8 cellular contexts compared by ENCODE assay signal in the genomic region with DNA sequence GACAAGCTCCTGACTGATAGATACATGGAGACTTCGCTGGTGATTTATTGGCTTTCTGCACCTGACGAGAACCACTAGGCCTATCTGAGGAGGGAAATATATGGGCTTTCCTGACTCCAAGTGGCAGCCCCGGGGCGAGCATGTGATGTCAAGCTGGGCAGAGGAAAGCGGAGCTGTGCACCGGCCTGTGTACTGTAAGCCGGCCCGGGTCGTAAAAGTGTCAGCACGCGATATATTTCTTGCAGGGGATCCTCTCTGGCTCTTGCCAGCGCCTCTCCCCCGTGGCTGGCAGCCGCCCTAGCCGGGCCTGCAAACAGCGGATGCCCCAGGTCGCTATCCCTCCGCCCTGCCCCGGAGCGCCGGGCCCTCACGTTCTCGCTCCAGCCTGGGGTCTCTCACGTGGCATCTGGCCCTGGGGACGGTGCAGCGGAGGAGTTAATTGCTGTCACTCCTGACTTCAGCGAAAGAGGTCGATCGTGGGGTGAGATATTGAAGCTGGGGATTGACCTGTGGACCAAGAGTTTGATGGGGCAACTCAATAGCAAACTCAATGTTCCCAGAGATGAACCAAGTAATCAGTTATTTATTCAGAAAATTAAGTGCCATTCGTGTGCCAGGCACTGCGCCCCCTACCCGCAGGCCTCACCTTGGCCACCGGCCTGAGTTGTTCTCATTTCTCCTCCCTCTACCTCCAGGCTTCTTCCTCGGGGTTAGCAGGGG. TPM values are rescaled to one million over a fixed set of nuclear protein-coding genes. Genes with fewer than 3 reads are reported as not detected.
DNase-seq lines count a peak whose midpoint lies in the region; ATAC-seq, FAIRE-seq and TF ChIP-seq lines count a peak whose summit lies in the region.

No MANE protein-coding gene starts in this region.

- TF ChIP-seq POLR2A in GM12892 (IDR thresholded peaks at IDR 0.05; ENCODE audit: low read depth, low read length) = no peak

- DNase-seq in ELF-1 (ENCODE audit: low read depth, low spot score) (peak; percentile 94), MG63 (peak; percentile 28), epithelial cell of proximal tubule (ENCODE audit: low read depth) (no peak), thoracic aorta (ENCODE audit: low spot score) (no peak), SIG-M5 treated with dmso at 0.1 percent for 504 hours (lab: John Stamatoyannopoulos, UW; ENCODE audit: unreplicated experiment) (no peak), GM12892 (ENCODE audit: insufficient read length) (no peak)
- peak; percentile 13 for DNase-seq in activated CD4-positive, alpha-beta T cell treated with anti-CD3 and anti-CD28 coated beads, Interleukin-2, amount 50 U/mL, for 1 hour

- no peak for FAIRE-seq in GM12892 (lab: Jason Lieb, UNC)

- H3K27me3 ChIP-seq in MG63 (no peaks in the 10 kb centered on the region), mucosa of rectum (ENCODE audit: control insufficient read depth in 2 of 2, insufficient read depth in 2 of 2, low read length in 2 of 2) (no peaks in the 10 kb centered on the region), thoracic aorta (replicated peaks; ENCODE audit: insufficient read depth) (no peaks in the 10 kb centered on the region)

- H3K36me3 ChIP-seq in MG63 (no peaks in the 10 kb centered on the region), mucosa of rectum (ENCODE audit: control insufficient read depth in 2 of 2, insufficient read depth in 2 of 2, low read length in 2 of 2) (no peaks in the 10 kb centered on the region), thoracic aorta (no peaks in the 10 kb centered on the region)

- H3K9me3 ChIP-seq in MG63 (no peaks in the 10 kb centered on the region), mucosa of rectum (ENCODE audit: control insufficient read depth in 2 of 2, low read length in 2 of 2) (no peaks in the 10 kb centered on the region), thoracic aorta (no peaks in the 10 kb centered on the region)

- H3K9ac ChIP-seq in mucosa of rectum (ENCODE audit: low read depth in 1 of 2, low read length in 2 of 2) = no peak overlapping the region

- ATAC-seq in thoracic aorta (ENCODE audit: insufficient number of reproducible peaks, low FRiP score, low read depth) = no peak

- H3K27ac ChIP-seq in mucosa of rectum (ENCODE audit: low read depth in 2 of 2, low read length in 2 of 2) (no peak overlapping the region), thoracic aorta (no peak overlapping the region)

- H3K4me1 ChIP-seq in mucosa of rectum (ENCODE audit: control insufficient read depth in 2 of 2, insufficient read depth in 2 of 2, low read length in 2 of 2) (peaks cover 8% of the 10 kb centered on the region in 2 donors), thoracic aorta (ENCODE audit: control insufficient read depth in 1 of 2, low read depth in 2 of 2) (peaks cover 4 to 8% of the 10 kb centered on the region in 2 donors)

- TF ChIP-seq CTCF in epithelial cell of proximal tubule (conservative IDR thresholded peaks at IDR 0.05; ENCODE audit: low read depth, low read length) (peak; percentile 76), thoracic aorta (IDR thresholded peaks at IDR 0.05) (no peak)

- H3K4me3 ChIP-seq in MG63 (no peak overlapping the region), epithelial cell of proximal tubule (ENCODE audit: low read depth, low read length) (peak overlapping the region; percentile 57), mucosa of rectum (ENCODE audit: low read length in 2 of 2) (peak overlapping the region; percentile 45 to 54), thoracic aorta (peak overlapping the region; percentile 66)

RNA-seq across cellular contexts. Expression of gene HAO2, which starts 41.0 kb away (rescaled TPM):
- not detected in 2 replicates for total RNA-seq in MG63 (2014; rRNA removed; shearing (Covaris generic); ENCODE audit: low replicate concordance)
- total RNA-seq in epithelial cell of proximal tubule (not detected in 2 replicates), thoracic aorta (not detected)
- polyA plus RNA-seq in GM12892 (2012; ENCODE audit: missing spikeins) = not detected

Comparison
In these comparisons a context has a peak if more than half of its experiments do, and no peak if none do; other contexts are left out.
1. DNase-seq: peak in ELF-1 (single experiment), MG63 (single experiment) and activated CD4-positive, alpha-beta T cell treated with anti-CD3 and anti-CD28 coated beads, Interleukin-2, amount 50 U/mL, for 1 hour (single experiment); none in epithelial cell of proximal tubule (single experiment), thoracic aorta (single experiment), SIG-M5 treated with dmso at 0.1 percent for 504 hours (single experiment) and GM12892 (single experiment).